In the genomic region with DNA sequence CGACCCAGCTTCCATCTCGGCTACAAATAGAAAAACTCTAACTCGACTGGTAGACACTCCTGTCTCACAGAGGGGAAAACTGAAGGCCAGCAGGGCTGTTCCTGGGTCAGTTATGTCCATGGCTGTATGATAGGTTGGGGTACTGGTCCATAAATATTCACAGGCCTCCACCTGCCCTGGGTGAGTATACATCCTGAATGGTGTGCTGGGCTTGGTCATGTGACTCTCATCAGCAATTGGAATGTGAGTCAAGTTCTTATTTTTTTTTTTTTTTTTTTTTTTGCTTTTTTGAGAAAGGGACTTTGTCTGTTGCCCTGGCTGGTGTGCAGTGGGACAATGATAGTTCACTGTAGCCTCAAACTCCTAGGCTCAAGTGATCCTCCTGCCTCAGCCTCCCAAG, we compare ENCODE assay signal across 21 cellular contexts.
"Had no signal": no experiment of that assay in that cellular context is flagged by ENCODE, and none has a peak within 500 bp of the region (broad histone marks: within the 10 kb centered on the region; RNA-seq: fewer than 3 reads in every experiment).

No MANE protein-coding gene starts in this region.

- H3K4me3 Mint-ChIP-seq: activated CD4-positive, alpha-beta memory T cell treated with anti-CD3 and anti-CD28 coated beads for 36 hours; activated CD4-positive, alpha-beta T cell treated with anti-CD3 and anti-CD28 coated beads for 36 hours; naive thymus-derived CD4-positive, alpha-beta T cell; neural crest cell; WTC11 had no signal

- H3K27me3 Mint-ChIP-seq: activated CD4-positive, alpha-beta memory T cell treated with anti-CD3 and anti-CD28 coated beads for 36 hours; naive thymus-derived CD4-positive, alpha-beta T cell had no signal

- H3K9me3 ChIP-seq: testis, vagina had no signal

- H3K27me3 ChIP-seq: testis, vagina had no signal

- H3K27ac ChIP-seq: lower lobe of right lung, testis, vagina had no signal

- ATAC-seq: activated CD4-positive, alpha-beta T cell treated with anti-CD3 and anti-CD28 coated beads for 36 hours; lower lobe of right lung; naive thymus-derived CD4-positive, alpha-beta T cell; sciatic nerve; WTC11 had no signal

- H3K27ac Mint-ChIP-seq: activated CD4-positive, alpha-beta memory T cell treated with anti-CD3 and anti-CD28 coated beads for 36 hours; activated CD4-positive, alpha-beta T cell treated with anti-CD3 and anti-CD28 coated beads for 36 hours; naive thymus-derived CD4-positive, alpha-beta T cell; WTC11 had no signal

- H3K4me1 ChIP-seq: testis, vagina had no signal

- DNase-seq: activated CD4-positive, alpha-beta memory T cell treated with anti-CD3 and anti-CD28 coated beads for 36 hours; activated CD4-positive, alpha-beta T cell treated with anti-CD3 and anti-CD28 coated beads for 36 hours; activated T-cell treated with anti-CD3 and anti-CD28 coated beads for 4 hours; amygdala; dermis blood vessel endothelial cell; effector CD8-positive, alpha-beta T cell; foreskin melanocyte; lower lobe of right lung; naive thymus-derived CD4-positive, alpha-beta T cell; posterior cingulate gyrus; stimulated activated CD4-positive, alpha-beta T cell treated with anti-CD3 and anti-CD28 coated beads, Interleukin-15, amount 100 ng/mL, for 24 hours; stimulated activated naive CD4-positive, alpha-beta T cell; T-helper 1 cell; testis; trophoblast cell had no signal

- H3K4me3 ChIP-seq: lower lobe of right lung, smooth muscle cell, testis, vagina had no signal

- H3K36me3 ChIP-seq: lower lobe of right lung, vagina had no signal

- FAIRE-seq: kidney had no signal
